ENCODE assay signal across 26 cellular contexts in genomic region chr6:117947234-117947633, GRCh38. TPM values are rescaled to one million over a fixed set of nuclear protein-coding genes. Genes with fewer than 3 reads are reported as not detected.
A peak's percentile ranks its signal among the peaks of the same experiment; 100 is the strongest.
DNase-seq lines count a peak whose midpoint lies in the region; ATAC-seq and TF ChIP-seq lines count a peak whose summit lies in the region.
"Had no signal": no experiment of that assay in that cellular context is flagged by ENCODE, and none has a peak within 500 bp of the region (broad histone marks: within the 10 kb centered on the region; RNA-seq: fewer than 3 reads in every experiment).

No MANE protein-coding gene starts in this region.

- peaks cover 6% of the 10 kb centered on the region for H3K27me3 Mint-ChIP-seq in activated naive CD8-positive, alpha-beta T cell treated with anti-CD3 and anti-CD28 coated beads, Interleukin-2, amount 50 U/mL, for 24 hours
- peaks cover 3% of the 10 kb centered on the region for H3K27me3 Mint-ChIP-seq in activated naive CD8-positive, alpha-beta T cell treated with anti-CD3 and anti-CD28 coated beads for 36 hours
- H3K27me3 Mint-ChIP-seq in activated T-helper 17 cell treated with anti-CD3 and anti-CD28 coated beads, Interleukin-2, amount 50 U/mL, for 72 hours: peaks cover 18% of the 10 kb centered on the region
- H3K27me3 Mint-ChIP-seq in stimulated activated memory B cell treated with anti-CD40 and anti-IgM and Interleukin-4, amounts not matched to agents 10 μg/mL and 1 μg/mL and 100 μg/mL, for 72 hours: no peaks in the 10 kb centered on the region
- H3K27me3 Mint-ChIP-seq: B cell had no signal

- no peaks in the 10 kb centered on the region for H3K4me1 Mint-ChIP-seq in activated naive CD8-positive, alpha-beta T cell treated with anti-CD3 and anti-CD28 coated beads, Interleukin-2, amount 50 U/mL, for 24 hours
- H3K4me1 Mint-ChIP-seq in activated naive CD8-positive, alpha-beta T cell treated with anti-CD3 and anti-CD28 coated beads for 36 hours: no peaks in the 10 kb centered on the region
- H3K4me1 Mint-ChIP-seq in activated T-helper 17 cell treated with anti-CD3 and anti-CD28 coated beads, Interleukin-2, amount 50 U/mL, for 72 hours: no peaks in the 10 kb centered on the region
- H3K4me1 Mint-ChIP-seq in stimulated activated memory B cell treated with anti-CD40 and anti-IgM and Interleukin-4, amounts not matched to agents 10 μg/mL and 1 μg/mL and 100 μg/mL, for 72 hours: no peaks in the 10 kb centered on the region
- H3K4me1 Mint-ChIP-seq: B cell had no signal

- H3K4me2 ChIP-seq in PC-3 (ENCODE audit: low read length): no peak overlapping the region
- H3K4me2 ChIP-seq: SK-N-SH had no signal

- H3K9me2 ChIP-seq in PC-3 (replicated peaks; ENCODE audit: low read length): no peaks in the 10 kb centered on the region
- H3K9me2 ChIP-seq: SK-N-SH had no signal

- H3K36me3 Mint-ChIP-seq in activated naive CD8-positive, alpha-beta T cell treated with anti-CD3 and anti-CD28 coated beads, Interleukin-2, amount 50 U/mL, for 24 hours (ENCODE audit: low read depth): no peaks in the 10 kb centered on the region
- H3K36me3 Mint-ChIP-seq in activated naive CD8-positive, alpha-beta T cell treated with anti-CD3 and anti-CD28 coated beads for 36 hours: no peaks in the 10 kb centered on the region
- H3K36me3 Mint-ChIP-seq in activated T-helper 17 cell treated with anti-CD3 and anti-CD28 coated beads, Interleukin-2, amount 50 U/mL, for 72 hours (ENCODE audit: low read depth): no peaks in the 10 kb centered on the region
- H3K36me3 Mint-ChIP-seq in stimulated activated memory B cell treated with anti-CD40 and anti-IgM and Interleukin-4, amounts not matched to agents 10 μg/mL and 1 μg/mL and 100 μg/mL, for 72 hours: no peaks in the 10 kb centered on the region
- H3K36me3 Mint-ChIP-seq: CD8-positive, alpha-beta T cell had no signal

- H3F3A ChIP-seq in PC-3 (ENCODE audit: low read length, unreplicated experiment): no peaks in the 10 kb centered on the region

- intact Hi-C loops in PC-3 (cut with micrococcal nuclease): no loop called here

- H3K9ac ChIP-seq in PC-3 (ENCODE audit: low read length): no peak overlapping the region
- H3K9ac ChIP-seq: SK-N-SH had no signal

- H3K79me2 ChIP-seq in PC-3 (ENCODE audit: low read length): no peaks in the 10 kb centered on the region

- H3K27me3 ChIP-seq in PC-3 (ENCODE audit: low read length): no peaks in the 10 kb centered on the region

- no peaks in the 10 kb centered on the region for H3K4me1 ChIP-seq in PC-3 (ENCODE audit: insufficient read depth, low read length)
- H3K4me1 ChIP-seq: Caco-2 had no signal

- DNase-seq in activated naive CD8-positive, alpha-beta T cell treated with anti-CD3 and anti-CD28 coated beads, Interleukin-2, amount 50 U/mL, for 24 hours: no peak
- DNase-seq in activated naive CD8-positive, alpha-beta T cell treated with anti-CD3 and anti-CD28 coated beads for 36 hours: no peak
- DNase-seq in PC-3 (no peak), GM13976 (ENCODE audit: low spot score) (no peak)
- DNase-seq: Caco-2; CD8-positive, alpha-beta T cell; EL; GDM1; KBM-7; MV-4-11; NCI-H1105; NCI-H2029; NCI-H2227 treated with DMSO at 0.1 percent for 48 hours; NCI-H526 treated with DMSO at 0.1 percent for 48 hours; SK-N-SH; SW 1271 had no signal

- H3K9me3 ChIP-seq in PC-3 (ENCODE audit: low read length): no peaks in the 10 kb centered on the region
- H3K9me3 ChIP-seq: Caco-2, SK-N-SH had no signal

- CTCF ChIA-PET in PC-3 (lab: Charles Lee): no interaction called here

- no TSS peak for BruUV-seq in PC-3 (replicated peaks; lab: Mats Ljungman, UMichigan)

- POLR2A ChIA-PET in PC-3 (lab: Charles Lee; ENCODE audit: unreplicated experiment): no interaction called here

- ATAC-seq in activated naive CD8-positive, alpha-beta T cell treated with anti-CD3 and anti-CD28 coated beads, Interleukin-2, amount 50 U/mL, for 24 hours: peak; percentile 46
- peak; percentile 51 for ATAC-seq in HG02852 (IDR thresholded peaks at IDR 0.05; ENCODE audit: unreplicated experiment)
- peak; percentile 66 for ATAC-seq in activated T-helper 17 cell treated with anti-CD3 and anti-CD28 coated beads, Interleukin-2, amount 50 U/mL, for 72 hours (replicated peaks)
- no peak for ATAC-seq in PC-3
- ATAC-seq in stimulated activated memory B cell treated with anti-CD40 and anti-IgM and Interleukin-4, amounts not matched to agents 10 μg/mL and 1 μg/mL and 100 μg/mL, for 72 hours: no peak
- ATAC-seq: CD8-positive, alpha-beta T cell; HCT116; Panc1 had no signal

- no peak overlapping the region for H3K4me3 Mint-ChIP-seq in activated naive CD8-positive, alpha-beta T cell treated with anti-CD3 and anti-CD28 coated beads, Interleukin-2, amount 50 U/mL, for 24 hours
- no peak overlapping the region for H3K4me3 Mint-ChIP-seq in activated naive CD8-positive, alpha-beta T cell treated with anti-CD3 and anti-CD28 coated beads for 36 hours
- H3K4me3 Mint-ChIP-seq in activated T-helper 17 cell treated with anti-CD3 and anti-CD28 coated beads, Interleukin-2, amount 50 U/mL, for 72 hours: no peak overlapping the region
- no peak overlapping the region for H3K4me3 Mint-ChIP-seq in stimulated activated memory B cell treated with anti-CD40 and anti-IgM and Interleukin-4, amounts not matched to agents 10 μg/mL and 1 μg/mL and 100 μg/mL, for 72 hours
- H3K4me3 Mint-ChIP-seq: B cell; CD8-positive, alpha-beta T cell had no signal

- H3K27ac ChIP-seq in PC-3 (ENCODE audit: low read length): no peak overlapping the region
- H3K27ac ChIP-seq: C4-2B had no signal

- TF ChIP-seq CTCF in PC-3 (conservative IDR thresholded peaks at IDR 0.05; ENCODE audit: low read depth, low read length) (no peak), GM13976 (IDR thresholded peaks at IDR 0.05; ENCODE audit: borderline replicate concordance, control extremely low read depth, extremely low read depth, insufficient read depth, missing control alignments) (no peak)

- in situ Hi-C loops in GM13976 (cut with MboI; ENCODE audit: low sequenced_read_pairs, unreplicated experiment): no loop called here

- H3K9me3 Mint-ChIP-seq in activated naive CD8-positive, alpha-beta T cell treated with anti-CD3 and anti-CD28 coated beads, Interleukin-2, amount 50 U/mL, for 24 hours: no peaks in the 10 kb centered on the region
- no peaks in the 10 kb centered on the region for H3K9me3 Mint-ChIP-seq in activated naive CD8-positive, alpha-beta T cell treated with anti-CD3 and anti-CD28 coated beads for 36 hours
- no peaks in the 10 kb centered on the region for H3K9me3 Mint-ChIP-seq in activated T-helper 17 cell treated with anti-CD3 and anti-CD28 coated beads, Interleukin-2, amount 50 U/mL, for 72 hours
- no peaks in the 10 kb centered on the region for H3K9me3 Mint-ChIP-seq in stimulated activated memory B cell treated with anti-CD40 and anti-IgM and Interleukin-4, amounts not matched to agents 10 μg/mL and 1 μg/mL and 100 μg/mL, for 72 hours
- H3K9me3 Mint-ChIP-seq: CD8-positive, alpha-beta T cell had no signal

- H2AFZ ChIP-seq in PC-3 (ENCODE audit: low read length): no peak overlapping the region

- no peak overlapping the region for H3K27ac Mint-ChIP-seq in activated naive CD8-positive, alpha-beta T cell treated with anti-CD3 and anti-CD28 coated beads, Interleukin-2, amount 50 U/mL, for 24 hours
- H3K27ac Mint-ChIP-seq in activated naive CD8-positive, alpha-beta T cell treated with anti-CD3 and anti-CD28 coated beads for 36 hours: no peak overlapping the region
- H3K27ac Mint-ChIP-seq in activated T-helper 17 cell treated with anti-CD3 and anti-CD28 coated beads, Interleukin-2, amount 50 U/mL, for 72 hours: no peak overlapping the region
- no peak overlapping the region for H3K27ac Mint-ChIP-seq in stimulated activated memory B cell treated with anti-CD40 and anti-IgM and Interleukin-4, amounts not matched to agents 10 μg/mL and 1 μg/mL and 100 μg/mL, for 72 hours
- H3K27ac Mint-ChIP-seq: B cell; CD8-positive, alpha-beta T cell had no signal

- no peak overlapping the region for H3K4me3 ChIP-seq in PC-3 (ENCODE audit: low read length)

- H3K36me3 ChIP-seq in PC-3 (ENCODE audit: low read depth, low read length): no peaks in the 10 kb centered on the region

- no peaks in the 10 kb centered on the region for H4K20me1 ChIP-seq in PC-3 (ENCODE audit: low read length)

RNA-seq across cellular contexts. Expression of gene SLC35F1, which starts 40.2 kb away (rescaled TPM):
- total RNA-seq in activated naive CD8-positive, alpha-beta T cell treated with anti-CD3 and anti-CD28 coated beads for 36 hours: under 1 TPM; 0.08 TPM
- under 1 TPM; 0.04 to 0.16 TPM for total RNA-seq in activated T-helper 17 cell treated with anti-CD3 and anti-CD28 coated beads, Interleukin-2, amount 50 U/mL, for 72 hours
- not detected in 2 replicates for total RNA-seq in PC-3 (2014; rRNA removed)
- total RNA-seq: B cell; Caco-2; CD8-positive, alpha-beta T cell; LHCN-M2; MCF 10A; NCI-H460 had no signal

Comparison
In these comparisons a context has a peak if more than half of its experiments do, and no peak if none do; other contexts are left out.
1. ATAC-seq: peak in activated naive CD8-positive, alpha-beta T cell treated with anti-CD3 and anti-CD28 coated beads, Interleukin-2, amount 50 U/mL, for 24 hours (single experiment), HG02852 (single experiment) and activated T-helper 17 cell treated with anti-CD3 and anti-CD28 coated beads, Interleukin-2, amount 50 U/mL, for 72 hours (single experiment); none in PC-3 (single experiment) and stimulated activated memory B cell treated with anti-CD40 and anti-IgM and Interleukin-4, amounts not matched to agents 10 μg/mL and 1 μg/mL and 100 μg/mL, for 72 hours (single experiment).